11 cellular contexts compared by ENCODE assay signal in the genomic region with DNA sequence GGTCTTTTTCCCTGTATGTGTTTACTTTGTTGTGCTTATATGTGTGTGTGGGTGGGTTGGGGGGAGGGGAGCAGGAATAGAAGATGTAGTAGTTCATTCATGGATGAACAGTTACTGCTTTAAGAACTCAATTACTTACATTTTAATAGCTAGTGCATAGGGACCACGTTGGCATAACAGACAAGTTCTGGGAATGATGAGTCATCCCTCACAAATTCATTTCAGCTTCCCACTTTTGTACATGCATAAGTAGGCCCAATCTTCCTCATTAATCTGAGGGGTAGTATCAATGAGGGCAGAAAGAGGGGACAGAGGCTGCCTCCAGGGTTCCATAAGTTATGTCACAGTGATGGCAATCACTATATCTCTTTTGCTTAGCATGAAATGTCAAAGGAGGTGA. TPM values are rescaled to one million over a fixed set of nuclear protein-coding genes. Genes with fewer than 3 reads are reported as not detected.
DNase-seq lines count a peak whose midpoint lies in the region; ATAC-seq and TF ChIP-seq lines count a peak whose summit lies in the region.
"Had no signal": no experiment of that assay in that cellular context is flagged by ENCODE, and none has a peak within 500 bp of the region (broad histone marks: within the 10 kb centered on the region; RNA-seq: fewer than 3 reads in every experiment).

No MANE protein-coding gene starts in this region.

- no peak for TF ChIP-seq CTCF in PC-3 (conservative IDR thresholded peaks at IDR 0.05; ENCODE audit: low read depth, low read length)
- no peak for TF ChIP-seq CTCF in choroid plexus epithelial cell (conservative IDR thresholded peaks at IDR 0.05; ENCODE audit: low read depth, low read length)
- no peak for TF ChIP-seq CTCF in vagina (IDR thresholded peaks at IDR 0.05)

- H4K20me1 ChIP-seq in PC-3 (ENCODE audit: low read length), result no peaks in the 10 kb centered on the region

- H3K4me2 ChIP-seq in PC-3 (ENCODE audit: low read length), result no peak overlapping the region

- intact Hi-C loops in PC-3 (cut with micrococcal nuclease), result no loop called here
- intact Hi-C loops in cardiac septum (cut with DNase I), result no loop called here
- intact Hi-C loops in vagina (cut with DNase I), result no loop called here

- H3K79me2 ChIP-seq in PC-3 (ENCODE audit: low read length), result no peaks in the 10 kb centered on the region

- H3K27me3 ChIP-seq in PC-3 (ENCODE audit: low read length) (peaks cover 8% of the 10 kb centered on the region; the same call in 1 of the 2 replicates), vagina (no peaks in the 10 kb centered on the region)

- CTCF ChIA-PET in PC-3 (lab: Charles Lee), result no interaction called here

- H3K27ac ChIP-seq in PC-3 (ENCODE audit: low read length), result no peak overlapping the region
- no peak overlapping the region for H3K27ac ChIP-seq in vagina

- TF ChIP-seq POLR2A in vagina (IDR thresholded peaks at IDR 0.05), result no peak

- no peaks in the 10 kb centered on the region for H3K36me3 ChIP-seq in PC-3 (ENCODE audit: low read depth, low read length)
- no peaks in the 10 kb centered on the region for H3K36me3 ChIP-seq in vagina

- H3K9me3 ChIP-seq in PC-3 (ENCODE audit: low read length) (no peaks in the 10 kb centered on the region), vagina (no peaks in the 10 kb centered on the region)

- no peak overlapping the region for H2AFZ ChIP-seq in PC-3 (ENCODE audit: low read length)

- H3K4me1 ChIP-seq in PC-3 (ENCODE audit: insufficient read depth, low read length) (no peaks in the 10 kb centered on the region), vagina (no peaks in the 10 kb centered on the region)

- POLR2A ChIA-PET in PC-3 (lab: Charles Lee; ENCODE audit: unreplicated experiment), result no interaction called here

- H3K4me3 ChIP-seq in PC-3 (ENCODE audit: low read length) (no peak overlapping the region), choroid plexus epithelial cell (ENCODE audit: low read depth, low read length) (no peak overlapping the region), vagina (no peak overlapping the region)

- H3K9me2 ChIP-seq in PC-3 (replicated peaks; ENCODE audit: low read length), result no peaks in the 10 kb centered on the region

- H3F3A ChIP-seq in PC-3 (ENCODE audit: low read length, unreplicated experiment), result no peaks in the 10 kb centered on the region

- BruUV-seq in PC-3 (replicated peaks; lab: Mats Ljungman, UMichigan), result no TSS peak

- ATAC-seq in PC-3 (no peak), HG03469 (IDR thresholded peaks at IDR 0.05; ENCODE audit: unreplicated experiment) (no peak)
- ATAC-seq: activated CD8-positive, alpha-beta T cell treated with anti-CD3 and anti-CD28 coated beads for 36 hours had no signal

- DNase-seq in GM03348 (ENCODE audit: low spot score), result peak; percentile 41
- peak; percentile 13 for DNase-seq in PC-3
- DNase-seq in choroid plexus epithelial cell (ENCODE audit: low read depth), result peak; percentile 73
- DNase-seq in pulmonary artery endothelial cell (ENCODE audit: low read depth, low spot score), result peak; percentile 13
- DNase-seq in cardiac septum (ENCODE audit: low spot score), result no peak
- DNase-seq in NK-92 (lab: John Stamatoyannopoulos, UW; ENCODE audit: unreplicated experiment), result no peak
- no peak for DNase-seq in vagina (ENCODE audit: extremely low spot score in 2 of 2)
- DNase-seq: activated CD8-positive, alpha-beta T cell treated with anti-CD3 and anti-CD28 coated beads for 36 hours; Calu3; stimulated activated CD8-positive, alpha-beta memory T cell treated with anti-CD3 and anti-CD28 coated beads, Interleukin-4, amount 100 ng/mL, for 48 hours had no signal

- no peak overlapping the region for H3K9ac ChIP-seq in PC-3 (ENCODE audit: low read length)

RNA-seq across cellular contexts. Expression of a gene that starts 36.9 kb away (rescaled TPM):
- total RNA-seq in PC-3 (2014; rRNA removed), result not detected in 2 replicates
- total RNA-seq in pulmonary artery endothelial cell, result 0.04 and 0.46 TPM in 2 replicates
- 1.6 TPM for total RNA-seq in cardiac septum
- total RNA-seq in vagina, result 0.98 TPM
- total RNA-seq: activated CD8-positive, alpha-beta T cell treated with anti-CD3 and anti-CD28 coated beads for 36 hours had no signal

Comparison
In these comparisons a context has a peak if more than half of its experiments do, and no peak if none do; other contexts are left out.
1. DNase-seq: peak in GM03348 (single experiment), PC-3 (single experiment), choroid plexus epithelial cell (single experiment) and pulmonary artery endothelial cell (single experiment); none in cardiac septum (single experiment), NK-92 (single experiment) and vagina (0 of 2).